Comparison of ENCODE assay signal across 23 cellular contexts in genomic region chr4:3788366-3788660, GRCh38. TPM values are rescaled to one million over a fixed set of nuclear protein-coding genes. Genes with fewer than 3 reads are reported as not detected.
"Had no signal": no experiment of that assay in that cellular context is flagged by ENCODE, and none has a peak within 500 bp of the region (broad histone marks: within the 10 kb centered on the region; RNA-seq: fewer than 3 reads in every experiment).

No MANE protein-coding gene starts in this region.

- H3K27ac ChIP-seq: RWPE1, SJCRH30 had no signal

- H3K9me3 ChIP-seq: MG63, SJCRH30 had no signal

- DNase-seq: IMR-90; Karpas-422; KG1; MG63; NCI-H1092 treated with DMSO at 0.1 percent for 48 hours; NCI-H1436; NCI-H187; NCI-H2029; NCI-H2081 treated with DMSO at 0.1 percent for 48 hours; NCI-H2171; NCI-H226; NCI-H446; NCI-H510A; NCI-H524 treated with DMSO at 0.1 percent for 48 hours; NCI-H69; NCI-H774; NK-92 treated with Interleukin-12 subunit alpha and Interleukin-12 subunit beta, amount 100 ng/mL, for 24 hours; PC-3; SHP77 treated with DMSO at 0.1 percent for 48 hours; SJCRH30 had no signal

- H3K36me3 ChIP-seq: MG63, SJCRH30 had no signal

- H3K4me3 ChIP-seq: MG63, SJCRH30 had no signal

- ATAC-seq: Panc1, PC-3, SK-N-SH treated with all-trans-retinoic acid at 6 μM for 48 hours had no signal

- H3K27me3 ChIP-seq: MG63, SJCRH30 had no signal

RNA-seq across cellular contexts. Expression of gene ADRA2C, which starts 22.1 kb away (rescaled TPM):
- total RNA-seq: PC-3 had no signal
